In the genomic region with DNA sequence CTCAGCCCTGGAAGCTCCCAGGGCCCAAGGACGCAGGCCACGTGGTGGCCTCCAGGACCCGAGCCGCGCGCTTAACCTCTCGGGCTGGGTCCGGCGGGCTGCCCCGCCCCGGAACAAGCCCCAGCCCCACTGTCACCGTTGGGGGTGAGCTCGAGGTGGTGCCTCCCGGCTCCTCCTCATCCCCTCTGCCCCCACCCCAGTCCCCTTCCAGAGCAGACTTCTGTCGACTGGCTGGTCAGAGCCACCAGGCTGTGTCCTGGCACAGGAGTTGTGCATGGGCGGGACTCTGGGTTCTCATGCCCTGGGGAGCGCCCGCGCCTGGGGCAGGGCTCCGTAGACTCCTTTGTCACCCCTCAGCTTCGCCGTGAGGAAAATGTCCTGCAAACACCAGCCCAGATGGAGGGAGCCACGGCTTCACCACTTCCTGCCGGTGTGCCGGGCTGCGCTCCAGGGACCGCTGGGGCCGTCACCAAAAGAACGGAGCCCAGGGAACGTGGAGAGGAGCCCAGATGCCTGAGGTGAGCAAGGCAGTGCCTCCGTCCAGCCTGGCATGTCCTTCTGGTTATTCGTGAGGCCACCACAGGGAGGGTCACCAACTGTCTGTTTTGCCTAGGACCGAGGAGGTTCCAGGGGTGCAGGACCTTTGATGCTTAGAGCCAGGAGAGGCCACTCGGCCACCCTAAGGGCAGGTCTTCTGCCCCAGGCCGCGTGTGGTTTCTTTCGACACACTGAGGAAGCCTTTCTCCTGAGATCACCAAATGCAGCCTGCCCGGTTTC, we compare ENCODE assay signal across 1 cellular context.
A peak's percentile ranks its signal among the peaks of the same experiment; 100 is the strongest.
TF ChIP-seq lines count a peak whose summit lies in the region.

No MANE protein-coding gene starts in this region.

TF ChIP-seq in IMR-90, 13 proteins besides CTCF, POLR2A, EP300 and RAD21:
- TF ChIP-seq MAZ (IDR thresholded peaks at IDR 0.05; ENCODE audit: borderline replicate concordance, low read depth, low read length), result no peak
- TF ChIP-seq CEBPB (IDR thresholded peaks at IDR 0.05; ENCODE audit: low read depth, low read length), result peak; percentile 39; the same call in 1 of the 2 replicates
